Comparison of ENCODE assay signal across 8 cellular contexts in the genomic region with DNA sequence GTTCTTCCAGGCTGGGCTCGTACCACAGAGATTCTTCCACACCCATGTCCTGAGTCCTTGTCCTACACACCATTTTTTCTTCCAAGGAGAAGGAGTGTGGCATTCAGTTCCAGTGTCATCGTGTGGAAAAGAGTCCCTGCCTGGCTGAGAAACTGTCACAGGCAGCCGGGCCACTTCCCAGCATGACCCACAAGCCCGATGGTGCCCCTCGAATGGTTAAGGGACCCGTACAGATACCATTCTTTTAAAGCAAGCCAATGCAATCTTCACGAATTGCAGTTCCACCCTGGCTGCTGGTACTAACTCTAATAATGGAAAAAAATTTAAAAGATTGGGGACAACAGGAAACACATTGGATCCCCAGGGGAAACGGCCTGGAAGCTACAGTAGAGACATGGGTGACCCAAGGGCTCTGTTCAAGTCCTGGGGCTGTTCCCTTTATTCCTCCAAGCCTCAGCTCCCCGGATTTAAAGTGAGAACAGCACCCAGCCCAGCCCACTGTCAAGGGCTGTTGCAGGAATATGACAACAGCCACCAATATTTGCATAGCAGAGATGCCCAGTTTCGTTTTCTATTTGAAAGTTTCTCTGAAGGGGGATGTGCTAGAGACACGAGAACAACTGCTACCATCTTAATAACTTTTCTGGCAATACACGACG.
DNase-seq lines count a peak whose midpoint lies in the region; ATAC-seq and TF ChIP-seq lines count a peak whose summit lies in the region.

No MANE protein-coding gene starts in this region.

- H4K20me1 ChIP-seq in GM23248 (ENCODE audit: insufficient read depth) = no peaks in the 10 kb centered on the region

- H3K9ac ChIP-seq in GM23248 = peak overlapping the region; percentile 91

- no peak for TF ChIP-seq CTCF in GM12865 (IDR thresholded peaks at IDR 0.05; ENCODE audit: insufficient read depth, low read depth, low read length, missing control alignments)

- peak overlapping the region; percentile 99 for H3K27ac ChIP-seq in GM23248

- H3K4me1 Mint-ChIP-seq in activated naive CD4-positive, alpha-beta T cell treated with anti-CD3 and anti-CD28 coated beads, Interleukin-2, amount 50 U/mL, for 24 hours = peaks cover 62% of the 10 kb centered on the region
- H3K4me1 Mint-ChIP-seq in stimulated activated naive B cell treated with anti-CD40 and anti-IgM and Interleukin-4, amounts not matched to agents 10 μg/mL and 1 μg/mL and 100 μg/mL, for 72 hours = peaks cover 21 to 50% of the 10 kb centered on the region in 2 donors

- ATAC-seq in left cardiac atrium (peak; percentile 1 to 14), GM19324 (IDR thresholded peaks at IDR 0.05; ENCODE audit: low FRiP score, unreplicated experiment) (no peak)
- ATAC-seq in stimulated activated naive B cell treated with anti-CD40 and anti-IgM and Interleukin-4, amounts not matched to agents 10 μg/mL and 1 μg/mL and 100 μg/mL, for 72 hours (replicated peaks) = peak; percentile 74 to 78

- WGBS in GM23248 (ENCODE audit: low coverage in 1 of 2, low lambda C conversion rate in 2 of 2, missing lambda C conversion rate in 2 of 2), 2 experiments = 1 to 3% methylated on average over 13 of the region's 13 CpGs

- no peak overlapping the region for H2AFZ ChIP-seq in GM23248

- DNase-seq in GM12865 (ENCODE audit: low read depth) (peak; percentile 84), GM23248 (peak; percentile 85), NCI-H1048 (lab: John Stamatoyannopoulos, UW) (peak; percentile 71), left cardiac atrium (peak; percentile 31), ACHN (no peak)
- DNase-seq in stimulated activated naive B cell treated with anti-CD40 and anti-IgM and Interleukin-4, amounts not matched to agents 10 μg/mL and 1 μg/mL and 100 μg/mL, for 72 hours = peak; percentile 20

- H3K27ac Mint-ChIP-seq in activated naive CD4-positive, alpha-beta T cell treated with anti-CD3 and anti-CD28 coated beads, Interleukin-2, amount 50 U/mL, for 24 hours = peak overlapping the region; percentile 72
- H3K27ac Mint-ChIP-seq in stimulated activated naive B cell treated with anti-CD40 and anti-IgM and Interleukin-4, amounts not matched to agents 10 μg/mL and 1 μg/mL and 100 μg/mL, for 72 hours = peak overlapping the region; percentile 81

- H3K4me1 ChIP-seq in GM23248 (ENCODE audit: insufficient read depth) = peaks cover 52% of the 10 kb centered on the region

- H3K9me3 Mint-ChIP-seq in activated naive CD4-positive, alpha-beta T cell treated with anti-CD3 and anti-CD28 coated beads, Interleukin-2, amount 50 U/mL, for 24 hours = no peaks in the 10 kb centered on the region
- H3K9me3 Mint-ChIP-seq in stimulated activated naive B cell treated with anti-CD40 and anti-IgM and Interleukin-4, amounts not matched to agents 10 μg/mL and 1 μg/mL and 100 μg/mL, for 72 hours = no peaks in the 10 kb centered on the region

- no peaks in the 10 kb centered on the region for H3K36me3 ChIP-seq in GM23248 (ENCODE audit: low read depth)

- intact Hi-C loops in left cardiac atrium (cut with DNase I) = no loop called here

- H3K27me3 ChIP-seq in GM23248 (replicated peaks; ENCODE audit: insufficient read depth) = no peaks in the 10 kb centered on the region

- H3K4me3 ChIP-seq in GM12865 (ENCODE audit: low read depth, low read length) (peak overlapping the region; percentile 3; the same call in 1 of the 2 replicates), GM23248 (peak overlapping the region; percentile 77)

- H3K9me2 ChIP-seq in GM23248 (ENCODE audit: insufficient read depth) = no peaks in the 10 kb centered on the region

- in situ Hi-C loops in GM23248 (cut with MboI) = no loop called here
- in situ Hi-C loops in ACHN (cut with HindIII; ENCODE audit: low pct_ligation_motif_present, low pct_unique_long_range_greater_than_20kb, low sequenced_read_pairs) = no loop called here

- peak overlapping the region; percentile 52 for H3K4me3 Mint-ChIP-seq in activated naive CD4-positive, alpha-beta T cell treated with anti-CD3 and anti-CD28 coated beads, Interleukin-2, amount 50 U/mL, for 24 hours
- peak overlapping the region; percentile 56 to 72 for H3K4me3 Mint-ChIP-seq in stimulated activated naive B cell treated with anti-CD40 and anti-IgM and Interleukin-4, amounts not matched to agents 10 μg/mL and 1 μg/mL and 100 μg/mL, for 72 hours

- H3K79me2 ChIP-seq in GM23248 (ENCODE audit: insufficient read depth) = peaks cover 96% of the 10 kb centered on the region

- H3F3A ChIP-seq in GM23248 (ENCODE audit: insufficient read depth) = peaks cover 45% of the 10 kb centered on the region

- no peaks in the 10 kb centered on the region for H3K9me3 ChIP-seq in GM23248 (ENCODE audit: low read depth)

- no peaks in the 10 kb centered on the region for H3K36me3 Mint-ChIP-seq in activated naive CD4-positive, alpha-beta T cell treated with anti-CD3 and anti-CD28 coated beads, Interleukin-2, amount 50 U/mL, for 24 hours
- peaks cover 3 to 9% of the 10 kb centered on the region in 2 donors for H3K36me3 Mint-ChIP-seq in stimulated activated naive B cell treated with anti-CD40 and anti-IgM and Interleukin-4, amounts not matched to agents 10 μg/mL and 1 μg/mL and 100 μg/mL, for 72 hours

- H3K4me2 ChIP-seq in GM23248 (ENCODE audit: unreplicated experiment) = peak overlapping the region; percentile 97

- H3K27me3 Mint-ChIP-seq in activated naive CD4-positive, alpha-beta T cell treated with anti-CD3 and anti-CD28 coated beads, Interleukin-2, amount 50 U/mL, for 24 hours = no peaks in the 10 kb centered on the region
- no peaks in the 10 kb centered on the region for H3K27me3 Mint-ChIP-seq in stimulated activated naive B cell treated with anti-CD40 and anti-IgM and Interleukin-4, amounts not matched to agents 10 μg/mL and 1 μg/mL and 100 μg/mL, for 72 hours
